In the genomic region with DNA sequence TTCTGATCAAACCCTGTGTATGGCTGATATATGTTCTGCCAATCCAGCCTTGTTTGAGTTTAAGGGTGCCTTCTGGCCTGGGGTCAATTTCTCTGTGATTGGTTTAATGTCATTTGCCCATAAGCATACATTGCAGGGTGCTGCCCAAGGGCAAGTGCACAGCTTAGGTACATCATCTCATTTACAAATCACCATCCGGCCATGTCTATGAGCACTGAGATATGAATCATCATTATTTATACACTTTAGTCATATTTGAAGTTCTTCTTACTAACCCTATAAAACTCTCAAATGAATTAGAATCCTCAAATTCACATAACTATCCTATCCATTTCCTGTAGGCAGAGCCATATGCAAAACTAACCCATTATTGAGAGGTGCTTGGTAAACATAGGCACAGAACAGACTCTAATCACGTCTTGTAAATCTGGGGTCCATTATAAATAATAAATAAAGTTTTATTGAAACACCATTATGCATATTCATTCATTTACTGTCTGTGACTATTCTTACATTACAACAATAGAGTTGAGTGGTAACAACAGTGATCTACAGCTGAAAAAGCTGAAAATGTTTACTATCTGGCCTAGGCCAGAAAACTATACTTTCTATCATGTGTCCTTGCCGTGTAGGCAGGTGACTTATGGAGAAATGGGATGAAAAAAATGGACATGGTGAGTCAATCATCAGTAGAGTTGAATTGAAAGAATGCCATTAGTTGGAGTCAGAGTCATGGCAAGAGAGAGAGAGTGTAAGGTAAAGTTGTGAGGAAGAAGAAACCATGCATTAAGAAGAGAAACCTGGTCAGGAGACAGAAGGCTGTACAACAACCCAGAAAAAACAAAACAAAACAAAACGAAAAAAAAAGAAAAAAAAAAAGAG, we compare ENCODE assay signal across 16 cellular contexts. TPM values are rescaled to one million over a fixed set of nuclear protein-coding genes. Genes with fewer than 3 reads are reported as not detected.
"Had no signal": no experiment of that assay in that cellular context is flagged by ENCODE, and none has a peak within 500 bp of the region (broad histone marks: within the 10 kb centered on the region; RNA-seq: fewer than 3 reads in every experiment).

No MANE protein-coding gene starts in this region.

- H3K4me1 ChIP-seq: adrenal gland, uterus had no signal

- DNase-seq: activated CD4-positive, alpha-beta memory T cell treated with anti-CD3 and anti-CD28 coated beads, Interleukin-2, amount 10 ng/mL, durations not matched to agents 7 days and 5 days; activated CD4-positive, alpha-beta T cell treated with anti-CD3 and anti-CD28 coated beads for 1 hour; activated naive CD4-positive, alpha-beta T cell; adrenal gland; central memory CD4-positive, alpha-beta T cell; effector memory CD8-positive, alpha-beta T cell; erythroblast; mucosa of descending colon; naive thymus-derived CD8-positive, alpha-beta T cell; retina; stimulated activated CD4-positive, alpha-beta T cell treated with anti-CD3 and anti-CD28 coated beads, Interleukin-15, amount 100 ng/mL, for 24 hours; stimulated activated CD4-positive, alpha-beta T cell treated with anti-CD3 and anti-CD28 coated beads, Interleukin-4, amount 100 ng/mL, for 4 hours; tibial artery; uterus had no signal

- H3K9me3 ChIP-seq: adrenal gland, mucosa of descending colon, neutrophil, tibial artery, uterus had no signal

- H3K9me3 Mint-ChIP-seq: activated CD4-positive, alpha-beta memory T cell treated with anti-CD3 and anti-CD28 coated beads, Interleukin-2, amount 10 ng/mL, durations not matched to agents 7 days and 5 days; effector memory CD8-positive, alpha-beta T cell; naive thymus-derived CD8-positive, alpha-beta T cell had no signal

- H3K27me3 ChIP-seq: adrenal gland, neutrophil, tibial artery, uterus had no signal

- ATAC-seq: effector memory CD8-positive, alpha-beta T cell; left lobe of liver; mucosa of descending colon; naive thymus-derived CD8-positive, alpha-beta T cell had no signal

- H3K27ac ChIP-seq: adrenal gland, neutrophil, tibial artery, uterus had no signal

- H3K27ac Mint-ChIP-seq: activated CD4-positive, alpha-beta memory T cell treated with anti-CD3 and anti-CD28 coated beads, Interleukin-2, amount 10 ng/mL, durations not matched to agents 7 days and 5 days; effector memory CD8-positive, alpha-beta T cell; naive thymus-derived CD8-positive, alpha-beta T cell had no signal

- H3K4me3 Mint-ChIP-seq: activated CD4-positive, alpha-beta memory T cell treated with anti-CD3 and anti-CD28 coated beads, Interleukin-2, amount 10 ng/mL, durations not matched to agents 7 days and 5 days; effector memory CD8-positive, alpha-beta T cell; naive thymus-derived CD8-positive, alpha-beta T cell had no signal

- H3K27me3 Mint-ChIP-seq: activated CD4-positive, alpha-beta memory T cell treated with anti-CD3 and anti-CD28 coated beads, Interleukin-2, amount 10 ng/mL, durations not matched to agents 7 days and 5 days; effector memory CD8-positive, alpha-beta T cell; naive thymus-derived CD8-positive, alpha-beta T cell had no signal

- H3K4me3 ChIP-seq: adrenal gland, mucosa of descending colon, tibial artery, uterus had no signal

- H3K36me3 ChIP-seq: adrenal gland, neutrophil, tibial artery, uterus had no signal

RNA-seq across cellular contexts. Expression of a gene that starts 25.0 kb away (rescaled TPM):
- total RNA-seq: left lobe of liver had no signal
